In genomic region chr16:23642246-23642774, GRCh38 we compare ENCODE assay signal across 1 cellular context.
TF ChIP-seq lines count a peak whose summit lies in the region.

No MANE protein-coding gene starts in this region.

TF ChIP-seq in HEK293, 187 proteins besides CTCF, POLR2A, EP300 and RAD21 (continued from another document):
- no peak for TF ChIP-seq ZNF398 (tag by site-specific recombination; IDR thresholded peaks at IDR 0.05)
- no peak for TF ChIP-seq ZNF514 (tag by site-specific recombination; IDR thresholded peaks at IDR 0.05)
- TF ChIP-seq ZNF366 (tag by site-specific recombination; conservative IDR thresholded peaks at IDR 0.05), result no peak
- TF ChIP-seq HOXA7 (CRISPR knock-in tag; IDR thresholded peaks at IDR 0.05; ENCODE audit: borderline replicate concordance), result no peak
- no peak for TF ChIP-seq ZNF704 (tag by site-specific recombination; IDR thresholded peaks at IDR 0.05)
- TF ChIP-seq ZNF266 (tag by site-specific recombination; IDR thresholded peaks at IDR 0.05; ENCODE audit: low read depth), result no peak
- no peak for TF ChIP-seq ZNF747 (tag by site-specific recombination; IDR thresholded peaks at IDR 0.05)
